Comparison of ENCODE assay signal across 8 cellular contexts in genomic region chr19:53431399-53432087, GRCh38. TPM values are rescaled to one million over a fixed set of nuclear protein-coding genes. Genes with fewer than 3 reads are reported as not detected.
DNase-seq lines count a peak whose midpoint lies in the region; ATAC-seq, FAIRE-seq and TF ChIP-seq lines count a peak whose summit lies in the region.

Gene ZNF761, plus strand, starts transcription at chr19:53431984. Its CDS starts 15,285 bp downstream, at chr19:53447269.

- H3K4me1 Mint-ChIP-seq in activated CD4-positive, alpha-beta T cell treated with anti-CD3 and anti-CD28 coated beads, Interleukin-2, amount 10 ng/mL, durations not matched to agents 24 days and 14 days = peaks cover 16% of the 10 kb centered on the region

- peak; percentile 42 to 92 (median 86) for DNase-seq in C1 segment of cervical spinal cord (lab: John Stamatoyannopoulos, UW)
- peak; percentile 71 for DNase-seq in GM19239 (ENCODE audit: insufficient read length, low spot score)
- DNase-seq in NCI-H524 (lab: John Stamatoyannopoulos, UW) = peak; percentile 85 to 88
- peak; percentile 99 for DNase-seq in activated CD4-positive, alpha-beta T cell treated with anti-CD3 and anti-CD28 coated beads, Interleukin-2, amount 10 ng/mL, durations not matched to agents 24 days and 14 days
- peak; percentile 89 for DNase-seq in dedifferentiated amniotic fluid mesenchymal stem cell (ENCODE audit: extremely low spot score)
- DNase-seq in left lung = peak; percentile 97 to 99
- DNase-seq in stimulated activated CD4-positive, alpha-beta T cell treated with anti-CD3 and anti-CD28 coated beads, Interleukin-2, amount 100 ng/mL, for 4 hours (ENCODE audit: low read depth) = peak; percentile 96

- peak within 1 kb of the TSS; percentile 67 to 74 for H3K4me3 ChIP-seq in left lung

- no peaks in the 10 kb centered on the region for H3K27me3 ChIP-seq in left lung

- peak within 1 kb of the TSS; percentile 75 to 89 for H3K27ac ChIP-seq in left lung

- H3K36me3 Mint-ChIP-seq in activated CD4-positive, alpha-beta T cell treated with anti-CD3 and anti-CD28 coated beads, Interleukin-2, amount 10 ng/mL, durations not matched to agents 24 days and 14 days (ENCODE audit: low read depth) = peaks cover 40% of the 10 kb centered on the region

- peaks cover 0 to 17% of the 10 kb centered on the region in 2 donors for H3K4me1 ChIP-seq in left lung

- H3K9me3 ChIP-seq in left lung = peaks cover 0 to 2% of the 10 kb centered on the region in 2 donors

- H3K36me3 ChIP-seq in left lung = peaks cover 0 to 29% of the 10 kb centered on the region in 2 donors

- peak within 1 kb of the TSS; percentile 93 for H3K27ac Mint-ChIP-seq in activated CD4-positive, alpha-beta T cell treated with anti-CD3 and anti-CD28 coated beads, Interleukin-2, amount 10 ng/mL, durations not matched to agents 24 days and 14 days

- TF ChIP-seq CTCF in left lung (IDR thresholded peaks at IDR 0.05) = peak; percentile 19 to 55

- peak within 1 kb of the TSS; percentile 90 for H3K4me3 Mint-ChIP-seq in activated CD4-positive, alpha-beta T cell treated with anti-CD3 and anti-CD28 coated beads, Interleukin-2, amount 10 ng/mL, durations not matched to agents 24 days and 14 days

- peaks cover 15% of the 10 kb centered on the region for H3K9me3 Mint-ChIP-seq in activated CD4-positive, alpha-beta T cell treated with anti-CD3 and anti-CD28 coated beads, Interleukin-2, amount 10 ng/mL, durations not matched to agents 24 days and 14 days

- H3K27me3 Mint-ChIP-seq in activated CD4-positive, alpha-beta T cell treated with anti-CD3 and anti-CD28 coated beads, Interleukin-2, amount 10 ng/mL, durations not matched to agents 24 days and 14 days = no peaks in the 10 kb centered on the region

- ATAC-seq in HG03442 (IDR thresholded peaks at IDR 0.05; ENCODE audit: unreplicated experiment) (peak; percentile 96), left lung (peak; percentile 100)

- peak; percentile 94 for FAIRE-seq in GM19239 (lab: Jason Lieb, UNC)

- intact Hi-C loops in activated CD4-positive, alpha-beta T cell treated with anti-CD3 and anti-CD28 coated beads, Interleukin-2, amount 10 ng/mL, durations not matched to agents 24 days and 14 days (cut with micrococcal nuclease) = loop anchor here (1.0 to 10.0 kb wide), 7 partner anchors 35 to 469 kb away; partner anchors contain the start of genes ZNF665, ZNF765, ZNF813 and ZNF816
- intact Hi-C loops in left lung (cut with DNase I) = no loop called here

RNA-seq across cellular contexts. Expression of gene ZNF761, which starts in this region (rescaled TPM):
- total RNA-seq in activated CD4-positive, alpha-beta T cell treated with anti-CD3 and anti-CD28 coated beads, Interleukin-2, amount 10 ng/mL, durations not matched to agents 24 days and 14 days = 9.8 and 11.6 TPM in 2 replicates
- 10 to 100 TPM in 1 of 2 donors, 1 to 10 TPM in 1; 9.1 to 10.1 TPM for total RNA-seq in left lung

Comparison
In these comparisons a context has a peak if more than half of its experiments do, and no peak if none do; other contexts are left out.
1. Peak in every context shown above with its lines: DNase-seq, ATAC-seq, H3K4me3 ChIP-seq and H3K27ac ChIP-seq.